Comparison of ENCODE assay signal across 2 cellular contexts in the genomic region with DNA sequence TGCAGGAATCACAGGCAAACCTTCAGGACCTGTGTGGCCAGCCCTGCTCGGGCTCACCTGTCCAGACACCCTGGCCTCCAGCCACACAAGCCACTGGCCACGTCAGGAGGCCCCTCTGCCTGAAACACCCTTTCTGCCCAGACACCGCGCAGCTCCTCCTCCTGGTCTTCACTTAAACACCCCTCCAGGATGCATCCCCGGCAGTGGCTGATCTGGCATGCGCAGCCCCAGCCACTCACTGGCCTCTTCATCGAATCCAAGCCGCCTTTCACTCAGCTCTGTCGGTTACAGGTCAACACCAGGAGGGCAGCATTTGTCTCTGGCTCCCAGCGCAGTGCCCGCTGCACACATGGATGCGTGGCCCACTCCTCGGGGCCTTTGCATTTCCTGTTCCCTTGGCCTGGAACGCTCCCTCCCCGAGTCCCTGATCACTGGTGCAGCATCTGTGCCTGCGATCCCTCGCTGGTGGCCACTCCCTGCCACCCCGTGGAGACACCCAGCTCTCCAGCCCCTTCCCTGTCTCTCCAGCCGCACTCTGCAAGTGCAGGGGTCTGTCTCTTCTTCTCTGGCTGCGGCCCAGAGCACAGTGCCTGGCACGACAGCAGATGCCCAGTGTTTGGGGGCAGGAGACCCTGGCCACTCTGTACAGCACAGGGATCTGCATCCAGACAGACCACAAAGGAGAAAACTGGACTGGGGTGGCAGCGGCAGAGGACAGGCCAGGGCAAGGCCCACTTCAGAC.
TF ChIP-seq lines count a peak whose summit lies in the region.

No MANE protein-coding gene starts in this region.

TF ChIP-seq in WTC11, 78 proteins besides CTCF, POLR2A, EP300 and RAD21:
- TF ChIP-seq, protein P1, sequence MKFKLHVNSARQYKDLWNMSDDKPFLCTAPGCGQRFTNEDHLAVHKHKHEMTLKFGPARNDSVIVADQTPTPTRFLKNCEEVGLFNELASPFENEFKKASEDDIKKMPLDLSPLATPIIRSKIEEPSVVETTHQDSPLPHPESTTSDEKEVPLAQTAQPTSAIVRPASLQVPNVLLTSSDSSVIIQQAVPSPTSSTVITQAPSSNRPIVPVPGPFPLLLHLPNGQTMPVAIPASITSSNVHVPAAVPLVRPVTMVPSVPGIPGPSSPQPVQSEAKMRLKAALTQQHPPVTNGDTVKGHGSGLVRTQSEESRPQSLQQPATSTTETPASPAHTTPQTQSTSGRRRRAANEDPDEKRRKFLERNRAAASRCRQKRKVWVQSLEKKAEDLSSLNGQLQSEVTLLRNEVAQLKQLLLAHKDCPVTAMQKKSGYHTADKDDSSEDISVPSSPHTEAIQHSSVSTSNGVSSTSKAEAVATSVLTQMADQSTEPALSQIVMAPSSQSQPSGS (CRISPR knock-in tag; IDR thresholded peaks at IDR 0.05; ENCODE audit: borderline replicate concordance, low read depth) = no peak
- TF ChIP-seq, protein P2, sequence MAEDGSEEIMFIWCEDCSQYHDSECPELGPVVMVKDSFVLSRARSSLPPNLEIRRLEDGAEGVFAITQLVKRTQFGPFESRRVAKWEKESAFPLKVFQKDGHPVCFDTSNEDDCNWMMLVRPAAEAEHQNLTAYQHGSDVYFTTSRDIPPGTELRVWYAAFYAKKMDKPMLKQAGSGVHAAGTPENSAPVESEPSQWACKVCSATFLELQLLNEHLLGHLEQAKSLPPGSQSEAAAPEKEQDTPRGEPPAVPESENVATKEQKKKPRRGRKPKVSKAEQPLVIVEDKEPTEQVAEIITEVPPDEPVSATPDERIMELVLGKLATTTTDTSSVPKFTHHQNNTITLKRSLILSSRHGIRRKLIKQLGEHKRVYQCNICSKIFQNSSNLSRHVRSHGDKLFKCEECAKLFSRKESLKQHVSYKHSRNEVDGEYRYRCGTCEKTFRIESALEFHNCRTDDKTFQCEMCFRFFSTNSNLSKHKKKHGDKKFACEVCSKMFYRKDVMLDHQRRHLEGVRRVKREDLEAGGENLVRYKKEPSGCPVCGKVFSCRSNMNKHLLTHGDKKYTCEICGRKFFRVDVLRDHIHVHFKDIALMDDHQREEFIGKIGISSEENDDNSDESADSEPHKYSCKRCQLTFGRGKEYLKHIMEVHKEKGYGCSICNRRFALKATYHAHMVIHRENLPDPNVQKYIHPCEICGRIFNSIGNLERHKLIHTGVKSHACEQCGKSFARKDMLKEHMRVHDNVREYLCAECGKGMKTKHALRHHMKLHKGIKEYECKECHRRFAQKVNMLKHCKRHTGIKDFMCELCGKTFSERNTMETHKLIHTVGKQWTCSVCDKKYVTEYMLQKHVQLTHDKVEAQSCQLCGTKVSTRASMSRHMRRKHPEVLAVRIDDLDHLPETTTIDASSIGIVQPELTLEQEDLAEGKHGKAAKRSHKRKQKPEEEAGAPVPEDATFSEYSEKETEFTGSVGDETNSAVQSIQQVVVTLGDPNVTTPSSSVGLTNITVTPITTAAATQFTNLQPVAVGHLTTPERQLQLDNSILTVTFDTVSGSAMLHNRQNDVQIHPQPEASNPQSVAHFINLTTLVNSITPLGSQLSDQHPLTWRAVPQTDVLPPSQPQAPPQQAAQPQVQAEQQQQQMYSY (CRISPR knock-in tag; IDR thresholded peaks at IDR 0.05) = no peak
- TF ChIP-seq, protein P3, sequence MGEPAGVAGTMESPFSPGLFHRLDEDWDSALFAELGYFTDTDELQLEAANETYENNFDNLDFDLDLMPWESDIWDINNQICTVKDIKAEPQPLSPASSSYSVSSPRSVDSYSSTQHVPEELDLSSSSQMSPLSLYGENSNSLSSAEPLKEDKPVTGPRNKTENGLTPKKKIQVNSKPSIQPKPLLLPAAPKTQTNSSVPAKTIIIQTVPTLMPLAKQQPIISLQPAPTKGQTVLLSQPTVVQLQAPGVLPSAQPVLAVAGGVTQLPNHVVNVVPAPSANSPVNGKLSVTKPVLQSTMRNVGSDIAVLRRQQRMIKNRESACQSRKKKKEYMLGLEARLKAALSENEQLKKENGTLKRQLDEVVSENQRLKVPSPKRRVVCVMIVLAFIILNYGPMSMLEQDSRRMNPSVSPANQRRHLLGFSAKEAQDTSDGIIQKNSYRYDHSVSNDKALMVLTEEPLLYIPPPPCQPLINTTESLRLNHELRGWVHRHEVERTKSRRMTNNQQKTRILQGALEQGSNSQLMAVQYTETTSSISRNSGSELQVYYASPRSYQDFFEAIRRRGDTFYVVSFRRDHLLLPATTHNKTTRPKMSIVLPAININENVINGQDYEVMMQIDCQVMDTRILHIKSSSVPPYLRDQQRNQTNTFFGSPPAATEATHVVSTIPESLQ (CRISPR knock-in tag; IDR thresholded peaks at IDR 0.05) = no peak
- TF ChIP-seq ZNF232 (CRISPR knock-in tag; IDR thresholded peaks at IDR 0.05) = no peak
- no peak for TF ChIP-seq TP53 (CRISPR knock-in tag; IDR thresholded peaks at IDR 0.05)
- TF ChIP-seq, protein P4, sequence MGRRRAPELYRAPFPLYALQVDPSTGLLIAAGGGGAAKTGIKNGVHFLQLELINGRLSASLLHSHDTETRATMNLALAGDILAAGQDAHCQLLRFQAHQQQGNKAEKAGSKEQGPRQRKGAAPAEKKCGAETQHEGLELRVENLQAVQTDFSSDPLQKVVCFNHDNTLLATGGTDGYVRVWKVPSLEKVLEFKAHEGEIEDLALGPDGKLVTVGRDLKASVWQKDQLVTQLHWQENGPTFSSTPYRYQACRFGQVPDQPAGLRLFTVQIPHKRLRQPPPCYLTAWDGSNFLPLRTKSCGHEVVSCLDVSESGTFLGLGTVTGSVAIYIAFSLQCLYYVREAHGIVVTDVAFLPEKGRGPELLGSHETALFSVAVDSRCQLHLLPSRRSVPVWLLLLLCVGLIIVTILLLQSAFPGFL (CRISPR knock-in tag; IDR thresholded peaks at IDR 0.05; ENCODE audit: borderline replicate concordance) = no peak
- no peak for TF ChIP-seq SOX15 (CRISPR knock-in tag; IDR thresholded peaks at IDR 0.05)

TF ChIP-seq in HepG2, 621 proteins besides CTCF, POLR2A, EP300 and RAD21:
- TF ChIP-seq ATF1 (CRISPR knock-in tag; IDR thresholded peaks at IDR 0.05) = no peak
- TF ChIP-seq AGO2 (optimal IDR thresholded peaks at IDR 0.05; ENCODE audit: low read depth, low read length) = peak; percentile 46
- no peak for TF ChIP-seq NBN (conservative IDR thresholded peaks at IDR 0.05)
